In the genomic region with DNA sequence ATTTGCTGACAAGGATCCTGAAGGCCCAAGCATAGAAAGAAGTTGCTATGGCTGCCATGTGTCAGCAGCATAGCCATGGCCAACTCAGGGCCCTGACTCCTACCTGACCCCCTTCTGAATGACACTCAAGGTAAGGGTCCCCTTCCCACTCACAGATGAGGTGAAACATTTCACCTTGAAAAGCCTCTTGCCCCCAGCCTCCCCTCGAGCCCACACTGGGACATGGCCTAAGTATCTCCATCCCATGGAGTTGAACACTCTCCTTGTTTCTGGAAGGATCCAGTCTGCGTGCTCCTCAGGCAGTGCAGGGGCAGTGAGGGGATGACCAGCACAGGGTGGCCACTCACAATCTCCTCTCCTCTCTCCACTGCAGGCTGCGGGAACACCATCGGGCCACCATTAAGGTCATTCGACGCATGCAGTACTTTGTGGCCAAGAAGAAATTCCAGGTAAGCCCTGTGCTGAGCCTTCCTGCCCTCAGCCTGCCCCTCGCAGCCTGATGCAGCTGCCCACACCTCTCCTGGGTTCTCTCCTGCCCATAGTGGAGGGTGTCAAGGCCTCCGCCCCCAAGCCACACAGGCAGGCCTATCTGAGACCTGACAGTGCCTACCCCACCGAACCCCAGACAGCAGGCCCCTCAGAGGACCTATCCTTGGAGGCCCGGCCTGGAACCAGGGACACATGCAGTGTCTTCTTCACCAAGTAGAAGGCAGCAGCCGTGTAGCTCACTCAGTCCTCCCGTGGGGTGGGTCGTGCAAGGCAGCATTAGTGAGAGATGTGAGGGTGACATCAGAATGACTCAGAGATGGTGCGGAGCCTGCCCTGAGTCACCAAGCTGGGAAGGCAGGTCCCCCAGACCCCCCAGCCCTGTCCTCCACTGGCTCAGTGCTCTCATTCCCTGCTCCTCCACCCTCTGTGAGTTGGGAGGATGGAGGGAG, we compare ENCODE assay signal across 9 cellular contexts.
DNase-seq lines count a peak whose midpoint lies in the region; ATAC-seq and TF ChIP-seq lines count a peak whose summit lies in the region.
"Had no signal": no experiment of that assay in that cellular context is flagged by ENCODE, and none has a peak within 500 bp of the region (broad histone marks: within the 10 kb centered on the region; RNA-seq: fewer than 3 reads in every experiment).

No MANE protein-coding gene starts in this region.

- ATAC-seq in GM21526 (IDR thresholded peaks at IDR 0.05; ENCODE audit: low FRiP score, unreplicated experiment) (no peak), HG02981 (IDR thresholded peaks at IDR 0.05; ENCODE audit: unreplicated experiment) (no peak)

- H3K27ac Mint-ChIP-seq in glutamatergic neuron (ENCODE audit: unreplicated experiment): no peak overlapping the region
- H3K27ac Mint-ChIP-seq: memory B cell had no signal

- peak; percentile 4 for DNase-seq in activated CD4-positive, alpha-beta T cell treated with anti-CD3 and anti-CD28 coated beads for 1 hour
- no peak for DNase-seq in activated CD4-positive, alpha-beta T cell treated with anti-CD3 and anti-CD28 coated beads, Interleukin-2, amount 50 U/mL, for 4 hours
- DNase-seq in activated T-cell treated with anti-CD3 and anti-CD28 coated beads for 48 hours (ENCODE audit: low read depth) (peak; percentile 30), glutamatergic neuron (peak; percentile 5), T-helper 2 cell (no peak)
- peak; percentile 3 for DNase-seq in stimulated activated CD4-positive, alpha-beta T cell treated with anti-CD3 and anti-CD28 coated beads, Interleukin-4, amount 100 ng/mL, for 24 hours

- TF ChIP-seq CTCF in glutamatergic neuron (IDR thresholded peaks at IDR 0.05; ENCODE audit: partially characterized antibody, unreplicated experiment): no peak

- no peak overlapping the region for H3K4me3 Mint-ChIP-seq in glutamatergic neuron (ENCODE audit: unreplicated experiment)
- H3K4me3 Mint-ChIP-seq: memory B cell had no signal

- peaks cover 17% of the 10 kb centered on the region for H3K4me1 Mint-ChIP-seq in glutamatergic neuron (ENCODE audit: low read depth, unreplicated experiment)

- H3K27me3 Mint-ChIP-seq in glutamatergic neuron (ENCODE audit: unreplicated experiment): peaks cover 5% of the 10 kb centered on the region
- H3K27me3 Mint-ChIP-seq: memory B cell had no signal

- H3K36me3 Mint-ChIP-seq in glutamatergic neuron (ENCODE audit: unreplicated experiment): peaks cover 9% of the 10 kb centered on the region

- peaks cover 4% of the 10 kb centered on the region for H3K9me3 Mint-ChIP-seq in glutamatergic neuron (ENCODE audit: unreplicated experiment)

Comparison
In these comparisons a context has a peak if more than half of its experiments do, and no peak if none do; other contexts are left out.
1. DNase-seq: peak in activated CD4-positive, alpha-beta T cell treated with anti-CD3 and anti-CD28 coated beads for 1 hour (single experiment), activated T-cell treated with anti-CD3 and anti-CD28 coated beads for 48 hours (single experiment), glutamatergic neuron (single experiment) and stimulated activated CD4-positive, alpha-beta T cell treated with anti-CD3 and anti-CD28 coated beads, Interleukin-4, amount 100 ng/mL, for 24 hours (single experiment); none in activated CD4-positive, alpha-beta T cell treated with anti-CD3 and anti-CD28 coated beads, Interleukin-2, amount 50 U/mL, for 4 hours (0 of 2) and T-helper 2 cell (0 of 5).